1 cellular context compared by ENCODE assay signal in genomic region chr1:115829023-115829674, GRCh38.
TF ChIP-seq lines count a peak whose summit lies in the region.

No MANE protein-coding gene starts in this region.

TF ChIP-seq in HEK293, 187 proteins besides CTCF, POLR2A, EP300 and RAD21 (continued from another document):
- TF ChIP-seq PATZ1 (tag by site-specific recombination; IDR thresholded peaks at IDR 0.05): peak; percentile 64
- TF ChIP-seq ZEB2 (tag by site-specific recombination; IDR thresholded peaks at IDR 0.05): 0 out of 2 replicates have a peak, but pooled peaks have one; percentile 41
- peak; percentile 75 for TF ChIP-seq ZFHX2 (tag by site-specific recombination; conservative IDR thresholded peaks at IDR 0.05)
- peak; percentile 30; the same call in 1 of the 2 replicates for TF ChIP-seq ZBTB17 (tag by site-specific recombination; IDR thresholded peaks at IDR 0.05)
